In genomic region chr3:138222888-138223287, GRCh38 we compare ENCODE assay signal across 17 cellular contexts. TPM values are rescaled to one million over a fixed set of nuclear protein-coding genes. Genes with fewer than 3 reads are reported as not detected.
DNase-seq lines count a peak whose midpoint lies in the region; TF ChIP-seq lines count a peak whose summit lies in the region.
"Had no signal": no experiment of that assay in that cellular context is flagged by ENCODE, and none has a peak within 500 bp of the region (broad histone marks: within the 10 kb centered on the region; RNA-seq: fewer than 3 reads in every experiment).

No MANE protein-coding gene starts in this region.

- no peaks in the 10 kb centered on the region for H4K20me1 ChIP-seq in H9 (ENCODE audit: control insufficient read depth, insufficient read depth, insufficient read length)

- no peak overlapping the region for H2AFZ ChIP-seq in H9 (ENCODE audit: low read length)

- H2BK20ac ChIP-seq in H9 (ENCODE audit: low read depth, low read length, poor library complexity, severe bottlenecking): no peak overlapping the region

- CTCF ChIA-PET in Caco-2 (lab: Charles Lee): no interaction called here

- H3K9ac ChIP-seq in H9 (ENCODE audit: extremely low read depth, insufficient read length, low read length): no peak overlapping the region

- no peak overlapping the region for H2BK5ac ChIP-seq in H9 (ENCODE audit: insufficient read length, low read length)

- TF ChIP-seq CTCF in nephron progenitor cell (IDR thresholded peaks at IDR 0.05) (no peak), Caco-2 (IDR thresholded peaks at IDR 0.05; ENCODE audit: insufficient read depth in 1 of 2, low read depth in 1 of 2, low read length in 1 of 2, severe bottlenecking in 1 of 2, unreplicated experiment in 1 of 2) (no peak), H9 (conservative IDR thresholded peaks at IDR 0.05) (no peak)

- H3K36me3 Mint-ChIP-seq in T-helper 1 cell treated with Interleukin-12 subunit alpha and Interleukin-12 subunit beta and Interleukin-4 antibody, amounts not matched to agents 30 μg/mL and 1 μg/mL, for 36 hours (ENCODE audit: low read depth): peaks cover 36% of the 10 kb centered on the region
- H3K36me3 Mint-ChIP-seq in activated T-helper 2 cell treated with anti-CD3 and anti-CD28 coated beads, Interferon-gamma antibody, Interleukin-2, Interleukin-4, amounts not matched to agents 10 μg/mL and 5 μg/mL and 100 μg/mL, durations not matched to agents 14 hours and 24 hours and 36 hours (ENCODE audit: low read depth): peaks cover 52% of the 10 kb centered on the region
- H3K36me3 Mint-ChIP-seq in nephron progenitor cell (ENCODE audit: low read depth) (peaks cover 40% of the 10 kb centered on the region), Caco-2 (ENCODE audit: insufficient read depth, unreplicated experiment) (peaks cover 41% of the 10 kb centered on the region), H9 (ENCODE audit: insufficient read depth in 1 of 3, low read depth in 3 of 3) (peaks cover 16 to 45% (median 45%) of the 10 kb centered on the region in 3 experiments; a peak in 6 of 7 replicates)

- H4K8ac ChIP-seq in H9 (replicated peaks; ENCODE audit: insufficient read length, low read depth, low read length): no peak overlapping the region

- H3K4me1 Mint-ChIP-seq in T-helper 1 cell treated with Interleukin-12 subunit alpha and Interleukin-12 subunit beta and Interleukin-4 antibody, amounts not matched to agents 30 μg/mL and 1 μg/mL, for 36 hours (ENCODE audit: low read depth): peaks cover 20% of the 10 kb centered on the region
- peaks cover 23% of the 10 kb centered on the region for H3K4me1 Mint-ChIP-seq in activated T-helper 2 cell treated with anti-CD3 and anti-CD28 coated beads, Interferon-gamma antibody, Interleukin-2, Interleukin-4, amounts not matched to agents 10 μg/mL and 5 μg/mL and 100 μg/mL, durations not matched to agents 14 hours and 24 hours and 36 hours (ENCODE audit: low read depth)
- peaks cover 37% of the 10 kb centered on the region for H3K4me1 Mint-ChIP-seq in nephron progenitor cell
- peaks cover 12% of the 10 kb centered on the region for H3K4me1 Mint-ChIP-seq in Caco-2 (ENCODE audit: low read depth, unreplicated experiment)
- peaks cover 9 to 20% of the 10 kb centered on the region in 2 experiments for H3K4me1 Mint-ChIP-seq in H9

- H4K91ac ChIP-seq in H9 (ENCODE audit: insufficient read length, low read depth, low read length): no peak overlapping the region

- no peak overlapping the region for H3K27ac ChIP-seq in H9 (ENCODE audit: insufficient read length, low read depth, low read length)
- H3K27ac ChIP-seq: VCaP had no signal

- H3K4me3 ChIP-seq in Caco-2 (ENCODE audit: low read depth, low read length): no peak overlapping the region

- H2BK12ac ChIP-seq in H9 (ENCODE audit: insufficient read length, low read depth, low read length): no peak overlapping the region

- no peak overlapping the region for H2BK120ac ChIP-seq in H9 (ENCODE audit: low read depth, low read length, poor library complexity, severe bottlenecking)

- no peak overlapping the region for H2AK5ac ChIP-seq in H9 (ENCODE audit: insufficient read length, low read length)

- DNase-seq in T-helper 1 cell: no peak
- peak; percentile 16 for DNase-seq in MV-4-11 (lab: John Stamatoyannopoulos, UW)
- DNase-seq in activated T-helper 2 cell treated with anti-CD3 and anti-CD28 coated beads, Interferon-gamma antibody, Interleukin-2, Interleukin-4, amounts not matched to agents 10 μg/mL and 5 μg/mL and 100 μg/mL, durations not matched to agents 14 hours and 24 hours and 36 hours (ENCODE audit: low spot score): no peak
- no peak for DNase-seq in nephron progenitor cell
- no peak for DNase-seq in KG1 (lab: John Stamatoyannopoulos, UW)
- DNase-seq in Caco-2: no peak
- no peak for DNase-seq in H9
- DNase-seq: activated gamma-delta T cell, anterior cingulate cortex, NCI-H1417 treated with DMSO at 0.1 percent for 48 hours, NCI-H2171 treated with DMSO at 0.1 percent for 48 hours, NCI-H69, retina, substantia nigra had no signal

- H3K27ac Mint-ChIP-seq in T-helper 1 cell treated with Interleukin-12 subunit alpha and Interleukin-12 subunit beta and Interleukin-4 antibody, amounts not matched to agents 30 μg/mL and 1 μg/mL, for 36 hours: peak overlapping the region; percentile 64
- peak overlapping the region; percentile 59 for H3K27ac Mint-ChIP-seq in activated T-helper 2 cell treated with anti-CD3 and anti-CD28 coated beads, Interferon-gamma antibody, Interleukin-2, Interleukin-4, amounts not matched to agents 10 μg/mL and 5 μg/mL and 100 μg/mL, durations not matched to agents 14 hours and 24 hours and 36 hours
- H3K27ac Mint-ChIP-seq in nephron progenitor cell (peak overlapping the region; percentile 26), Caco-2 (ENCODE audit: unreplicated experiment) (no peak overlapping the region), H9 (no peak overlapping the region)
- H3K27ac Mint-ChIP-seq: dendritic cell treated with granulocyte-macrophage colony-stimulating factor and Interleukin-4, amounts not matched to agents 40 ng/mL and 50 ng/mL, for 4 days had no signal

- H3K27me3 ChIP-seq in Caco-2 (replicated peaks; ENCODE audit: control insufficient read depth, insufficient read depth, low read length) (no peaks in the 10 kb centered on the region), H9 (ENCODE audit: insufficient read depth, low read length) (no peaks in the 10 kb centered on the region)

- H3K9me3 Mint-ChIP-seq in T-helper 1 cell treated with Interleukin-12 subunit alpha and Interleukin-12 subunit beta and Interleukin-4 antibody, amounts not matched to agents 30 μg/mL and 1 μg/mL, for 36 hours: no peaks in the 10 kb centered on the region
- no peaks in the 10 kb centered on the region for H3K9me3 Mint-ChIP-seq in activated T-helper 2 cell treated with anti-CD3 and anti-CD28 coated beads, Interferon-gamma antibody, Interleukin-2, Interleukin-4, amounts not matched to agents 10 μg/mL and 5 μg/mL and 100 μg/mL, durations not matched to agents 14 hours and 24 hours and 36 hours
- H3K9me3 Mint-ChIP-seq in nephron progenitor cell (no peaks in the 10 kb centered on the region), Caco-2 (ENCODE audit: unreplicated experiment) (no peaks in the 10 kb centered on the region), H9 (no peaks in the 10 kb centered on the region)
- H3K9me3 Mint-ChIP-seq: dendritic cell treated with granulocyte-macrophage colony-stimulating factor and Interleukin-4, amounts not matched to agents 40 ng/mL and 50 ng/mL, for 4 days had no signal

- POLR2A ChIA-PET in Caco-2 (lab: Charles Lee): interaction anchor here (0.6 kb wide), 1 partner anchor 29 kb away, joined by 5 read pairs; no protein-coding TSS in a partner anchor

- H3K4me2 ChIP-seq in H9 (ENCODE audit: insufficient read depth, insufficient read length, low read length): no peak overlapping the region

- H4K5ac ChIP-seq in H9 (ENCODE audit: insufficient read length, low read depth, low read length): no peak overlapping the region

- BruUV-seq in Caco-2 (replicated peaks; lab: Mats Ljungman, UMichigan): no TSS peak

- intact Hi-C loops in activated T-helper 2 cell treated with anti-CD3 and anti-CD28 coated beads, Interferon-gamma antibody, Interleukin-2, Interleukin-4, amounts not matched to agents 10 μg/mL and 5 μg/mL and 100 μg/mL, durations not matched to agents 14 hours and 24 hours and 36 hours (cut with micrococcal nuclease): loop anchor here (5.0 kb wide), 1 partner anchor 36 kb away; the partner anchor contains the start of gene ARMC8
- intact Hi-C loops in Caco-2 (cut with micrococcal nuclease; ENCODE audit: unreplicated experiment): no loop called here

- H3K23me2 ChIP-seq in H9 (ENCODE audit: insufficient read length, low read depth, low read length, poor library complexity, severe bottlenecking): no peaks in the 10 kb centered on the region

- H3K27me3 Mint-ChIP-seq in T-helper 1 cell treated with Interleukin-12 subunit alpha and Interleukin-12 subunit beta and Interleukin-4 antibody, amounts not matched to agents 30 μg/mL and 1 μg/mL, for 36 hours (ENCODE audit: low read depth): no peaks in the 10 kb centered on the region
- H3K27me3 Mint-ChIP-seq in activated T-helper 2 cell treated with anti-CD3 and anti-CD28 coated beads, Interferon-gamma antibody, Interleukin-2, Interleukin-4, amounts not matched to agents 10 μg/mL and 5 μg/mL and 100 μg/mL, durations not matched to agents 14 hours and 24 hours and 36 hours (ENCODE audit: low read depth): no peaks in the 10 kb centered on the region
- H3K27me3 Mint-ChIP-seq in nephron progenitor cell (ENCODE audit: low read depth, poor library complexity): no peaks in the 10 kb centered on the region
- no peaks in the 10 kb centered on the region for H3K27me3 Mint-ChIP-seq in Caco-2 (ENCODE audit: insufficient read depth, unreplicated experiment)
- no peaks in the 10 kb centered on the region; the same call in 1 of the 2 replicates for H3K27me3 Mint-ChIP-seq in H9 (ENCODE audit: low read depth)
- H3K27me3 Mint-ChIP-seq: dendritic cell treated with granulocyte-macrophage colony-stimulating factor and Interleukin-4, amounts not matched to agents 40 ng/mL and 50 ng/mL, for 4 days had no signal

- no peaks in the 10 kb centered on the region for H3K79me1 ChIP-seq in H9 (ENCODE audit: insufficient read depth, low read depth, low read length, poor library complexity, severe bottlenecking)

- H3K36me3 ChIP-seq in Caco-2 (ENCODE audit: control insufficient read depth, insufficient read depth, low read length): no peaks in the 10 kb centered on the region

- H3K4ac ChIP-seq in H9 (ENCODE audit: low read depth, low read length): no peak overlapping the region

- H3K79me2 ChIP-seq in H9 (ENCODE audit: insufficient read depth, low read length): no peaks in the 10 kb centered on the region; the same call in 1 of the 2 replicates

- H3K9me3 ChIP-seq in Caco-2: no peaks in the 10 kb centered on the region
- H3K9me3 ChIP-seq in H9 (ENCODE audit: control insufficient read depth, low read depth, low read length): no peaks in the 10 kb centered on the region

- H3K18ac ChIP-seq in H9 (ENCODE audit: insufficient read length, low read depth, low read length): no peak overlapping the region

- H3T11ph ChIP-seq in H9 (ENCODE audit: low read length): no peak overlapping the region

- H2BK15ac ChIP-seq in H9 (ENCODE audit: low read depth, low read length): no peak overlapping the region

- H3K4me3 Mint-ChIP-seq in T-helper 1 cell treated with Interleukin-12 subunit alpha and Interleukin-12 subunit beta and Interleukin-4 antibody, amounts not matched to agents 30 μg/mL and 1 μg/mL, for 36 hours: no peak overlapping the region
- H3K4me3 Mint-ChIP-seq in activated T-helper 2 cell treated with anti-CD3 and anti-CD28 coated beads, Interferon-gamma antibody, Interleukin-2, Interleukin-4, amounts not matched to agents 10 μg/mL and 5 μg/mL and 100 μg/mL, durations not matched to agents 14 hours and 24 hours and 36 hours (ENCODE audit: low read depth): no peak overlapping the region
- no peak overlapping the region for H3K4me3 Mint-ChIP-seq in nephron progenitor cell
- no peak overlapping the region for H3K4me3 Mint-ChIP-seq in Caco-2 (ENCODE audit: unreplicated experiment)
- H3K4me3 Mint-ChIP-seq in H9: no peak overlapping the region

- H3K23ac ChIP-seq in H9 (ENCODE audit: insufficient read length, low read depth, low read length): no peak overlapping the region

- no peak overlapping the region for H3K14ac ChIP-seq in H9 (ENCODE audit: insufficient read depth, low read length)

- H3K4me1 ChIP-seq in Caco-2 (peaks cover 6% of the 10 kb centered on the region; the same call in 1 of the 2 replicates), H9 (ENCODE audit: insufficient read depth, low read length) (no peaks in the 10 kb centered on the region)

- WGBS in H9 (ENCODE audit: extremely low coverage, insufficient read length, low lambda C conversion rate): no CpG with 5 or more reads among the region's 2 CpGs

- no peak overlapping the region for H3K56ac ChIP-seq in H9 (ENCODE audit: insufficient read length, low read depth, low read length)

RNA-seq across cellular contexts. Expression of gene ARMC8, which starts 35.8 kb away (rescaled TPM):
- total RNA-seq in activated T-helper 2 cell treated with anti-CD3 and anti-CD28 coated beads, Interferon-gamma antibody, Interleukin-2, Interleukin-4, amounts not matched to agents 10 μg/mL and 5 μg/mL and 100 μg/mL, durations not matched to agents 14 hours and 24 hours and 36 hours: 39.8 and 40.6 TPM in 2 replicates
- 48.4 and 52.6 TPM in 2 replicates for total RNA-seq in Caco-2 (2022)
- total RNA-seq in H9 (2021): 54.7 and 63.6 TPM in 2 replicates

RNA-seq across cellular contexts. Expression of gene DBR1, which starts 48.2 kb away (rescaled TPM):
- total RNA-seq in activated T-helper 2 cell treated with anti-CD3 and anti-CD28 coated beads, Interferon-gamma antibody, Interleukin-2, Interleukin-4, amounts not matched to agents 10 μg/mL and 5 μg/mL and 100 μg/mL, durations not matched to agents 14 hours and 24 hours and 36 hours: 22.0 and 22.3 TPM in 2 replicates
- total RNA-seq in Caco-2 (2022) (14.8 and 16.9 TPM in 2 replicates), H9 (2021) (20.8 and 21.6 TPM in 2 replicates)

Comparison
In these comparisons a context has a peak if more than half of its experiments do, and no peak if none do; other contexts are left out.
1. H3K27ac Mint-ChIP-seq: peak in T-helper 1 cell treated with Interleukin-12 subunit alpha and Interleukin-12 subunit beta and Interleukin-4 antibody, amounts not matched to agents 30 μg/mL and 1 μg/mL, for 36 hours (single experiment), activated T-helper 2 cell treated with anti-CD3 and anti-CD28 coated beads, Interferon-gamma antibody, Interleukin-2, Interleukin-4, amounts not matched to agents 10 μg/mL and 5 μg/mL and 100 μg/mL, durations not matched to agents 14 hours and 24 hours and 36 hours (single experiment) and nephron progenitor cell (single experiment); none in Caco-2 (single experiment) and H9 (0 of 3).